ENCODE assay signal across 18 cellular contexts in the genomic region with DNA sequence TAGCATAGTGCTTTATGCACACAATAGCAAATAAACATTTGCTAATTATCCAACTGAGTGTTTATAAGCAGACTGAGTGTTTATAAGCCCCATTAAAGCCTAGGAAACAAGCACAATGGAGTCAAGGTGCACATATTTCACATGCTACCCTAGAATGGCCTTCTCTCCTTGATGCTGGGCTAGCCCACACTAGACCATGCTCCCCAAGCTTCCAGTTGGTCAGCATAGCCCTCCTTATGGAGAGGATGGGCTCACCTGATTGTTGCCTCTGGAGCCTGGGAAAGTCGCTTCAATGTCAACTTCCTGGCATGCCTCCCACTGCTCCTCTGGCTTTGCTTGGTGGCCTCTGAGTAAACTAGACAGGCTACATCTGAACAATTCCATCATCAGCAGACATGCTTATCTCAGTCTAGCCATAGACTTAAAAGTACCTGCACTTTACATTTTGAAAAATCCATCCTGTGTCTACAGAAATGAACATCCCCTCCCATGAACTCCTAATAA.
"Had no signal": no experiment of that assay in that cellular context is flagged by ENCODE, and none has a peak within 500 bp of the region (broad histone marks: within the 10 kb centered on the region; RNA-seq: fewer than 3 reads in every experiment).

No MANE protein-coding gene starts in this region.

- H3K4me3 ChIP-seq: left lung, neural progenitor cell, pancreas, testis had no signal

- H3K27me3 ChIP-seq: left lung, neural progenitor cell, pancreas, testis had no signal

- H3K4me2 ChIP-seq: neural progenitor cell had no signal

- H3K27ac Mint-ChIP-seq: activated B cell treated with CpG ODN at 0.5 μM for 24 hours; activated CD4-positive, alpha-beta T cell treated with anti-CD3 and anti-CD28 coated beads, Interleukin-2, amount 10 ng/mL, durations not matched to agents 24 days and 14 days; activated naive CD8-positive, alpha-beta T cell treated with anti-CD3 and anti-CD28 coated beads, Interleukin-2, amount 50 U/mL, for 24 hours; activated T-helper 1 cell treated with anti-CD3 and anti-CD28 coated beads, Interleukin-12 subunit alpha, Interleukin-12 subunit beta, Interleukin-2, Interleukin-4 antibody, amounts not matched to agents 30 ng/mL and 10 ng/mL and 1 ng/mL, durations not matched to agents 14 hours and 24 hours and 36 hours; memory B cell; neural progenitor cell; stimulated activated naive CD8-positive, alpha-beta T cell treated with anti-CD3 and anti-CD28 coated beads, Interleukin-15, Interleukin-2, amounts not matched to agents 100 ng/mL and 50 ng/mL, for 24 hours had no signal

- FAIRE-seq: astrocyte, colon, pancreas had no signal

- H2AFZ ChIP-seq: neural progenitor cell had no signal

- ATAC-seq: activated naive CD8-positive, alpha-beta T cell treated with anti-CD3 and anti-CD28 coated beads, Interleukin-2, amount 50 U/mL, for 24 hours; left lung; pancreas had no signal

- H3K9me3 Mint-ChIP-seq: activated B cell treated with CpG ODN at 0.5 μM for 24 hours; activated CD4-positive, alpha-beta T cell treated with anti-CD3 and anti-CD28 coated beads, Interleukin-2, amount 10 ng/mL, durations not matched to agents 24 days and 14 days; activated naive CD8-positive, alpha-beta T cell treated with anti-CD3 and anti-CD28 coated beads, Interleukin-2, amount 50 U/mL, for 24 hours; activated T-helper 1 cell treated with anti-CD3 and anti-CD28 coated beads, Interleukin-12 subunit alpha, Interleukin-12 subunit beta, Interleukin-2, Interleukin-4 antibody, amounts not matched to agents 30 ng/mL and 10 ng/mL and 1 ng/mL, durations not matched to agents 14 hours and 24 hours and 36 hours; memory B cell; neural progenitor cell; stimulated activated naive CD8-positive, alpha-beta T cell treated with anti-CD3 and anti-CD28 coated beads, Interleukin-15, Interleukin-2, amounts not matched to agents 100 ng/mL and 50 ng/mL, for 24 hours had no signal

- H3K9me3 ChIP-seq: left lung, pancreas, testis had no signal

- H3K36me3 Mint-ChIP-seq: memory B cell, neural progenitor cell had no signal

- H3K36me3 ChIP-seq: left lung, neural progenitor cell, pancreas had no signal

- H3K27ac ChIP-seq: left lung, neural progenitor cell, pancreas, testis had no signal

- H3K9ac ChIP-seq: neural progenitor cell had no signal

- H3K4me1 Mint-ChIP-seq: activated B cell treated with CpG ODN at 0.5 μM for 24 hours; activated CD4-positive, alpha-beta T cell treated with anti-CD3 and anti-CD28 coated beads, Interleukin-2, amount 10 ng/mL, durations not matched to agents 24 days and 14 days; activated naive CD8-positive, alpha-beta T cell treated with anti-CD3 and anti-CD28 coated beads, Interleukin-2, amount 50 U/mL, for 24 hours; memory B cell had no signal

- DNase-seq: activated B cell treated with CpG ODN at 0.5 μM for 24 hours; activated CD4-positive, alpha-beta T cell treated with anti-CD3 and anti-CD28 coated beads, Interleukin-2, amount 10 ng/mL, durations not matched to agents 24 days and 14 days; activated naive CD4-positive, alpha-beta T cell; activated naive CD8-positive, alpha-beta T cell treated with anti-CD3 and anti-CD28 coated beads, Interleukin-2, amount 50 U/mL, for 24 hours; foreskin melanocyte; head of caudate nucleus; islet precursor cell; left lung; pancreas; stimulated activated CD4-positive, alpha-beta T cell treated with anti-CD3 and anti-CD28 coated beads, Interleukin-4, amount 100 ng/mL, for 1 hour; stimulated activated CD8-positive, alpha-beta memory T cell treated with anti-CD3 and anti-CD28 coated beads, Interleukin-4, amount 100 ng/mL, for 48 hours; testis had no signal

- H3K4me1 ChIP-seq: left lung, neural progenitor cell, pancreas, testis had no signal

- H3K4me3 Mint-ChIP-seq: activated B cell treated with CpG ODN at 0.5 μM for 24 hours; activated CD4-positive, alpha-beta T cell treated with anti-CD3 and anti-CD28 coated beads, Interleukin-2, amount 10 ng/mL, durations not matched to agents 24 days and 14 days; activated naive CD8-positive, alpha-beta T cell treated with anti-CD3 and anti-CD28 coated beads, Interleukin-2, amount 50 U/mL, for 24 hours; activated T-helper 1 cell treated with anti-CD3 and anti-CD28 coated beads, Interleukin-12 subunit alpha, Interleukin-12 subunit beta, Interleukin-2, Interleukin-4 antibody, amounts not matched to agents 30 ng/mL and 10 ng/mL and 1 ng/mL, durations not matched to agents 14 hours and 24 hours and 36 hours; memory B cell; neural progenitor cell; stimulated activated naive CD8-positive, alpha-beta T cell treated with anti-CD3 and anti-CD28 coated beads, Interleukin-15, Interleukin-2, amounts not matched to agents 100 ng/mL and 50 ng/mL, for 24 hours had no signal
